In the genomic region with DNA sequence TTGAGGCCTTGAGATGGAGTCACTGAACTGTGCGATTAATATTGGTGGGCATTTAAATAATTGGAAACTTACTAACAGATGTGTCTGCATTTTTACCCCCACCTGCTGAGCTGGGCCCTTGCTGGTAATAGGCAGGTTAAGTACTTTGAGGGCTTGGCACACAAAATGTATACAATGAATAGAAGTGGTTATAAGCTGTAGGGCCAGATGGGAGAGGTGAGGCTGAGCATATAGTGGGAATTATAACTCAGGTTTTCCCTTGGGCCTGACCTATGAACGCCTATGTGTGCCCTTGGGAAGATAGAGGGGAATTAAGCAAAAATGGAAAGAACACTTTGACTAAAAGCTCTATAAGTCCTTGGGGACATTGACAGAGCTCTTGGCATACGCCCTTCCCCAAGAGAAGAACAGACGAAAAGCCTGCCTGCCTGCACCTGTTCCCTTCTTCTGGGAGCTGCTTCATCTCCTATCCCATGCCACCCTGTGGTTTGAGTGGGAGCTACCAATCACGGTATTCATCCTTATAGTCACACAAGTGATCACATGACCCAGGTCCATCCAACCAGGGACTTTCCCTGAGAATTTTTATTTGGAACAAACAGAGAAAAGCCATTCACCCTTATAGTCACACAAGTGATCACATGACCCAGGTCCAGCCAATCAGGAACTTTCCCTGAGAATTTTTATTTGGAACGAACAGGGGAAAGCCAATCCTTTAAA, we compare ENCODE assay signal across 26 cellular contexts.
A peak's percentile ranks its signal among the peaks of the same experiment; 100 is the strongest.
DNase-seq lines count a peak whose midpoint lies in the region; ATAC-seq, FAIRE-seq and TF ChIP-seq lines count a peak whose summit lies in the region.
"Had no signal": no experiment of that assay in that cellular context is flagged by ENCODE, and none has a peak within 500 bp of the region (broad histone marks: within the 10 kb centered on the region; RNA-seq: fewer than 3 reads in every experiment).

No MANE protein-coding gene starts in this region.

- no peaks in the 10 kb centered on the region for H3K79me2 ChIP-seq in HepG2 (ENCODE audit: insufficient read depth, low read length)

- H3K4me3 ChIP-seq in HepG2 (replicated peaks in 1 of 3; ENCODE audit: insufficient read depth in 1 of 3, low read depth in 2 of 3, low read length in 3 of 3) = no peak overlapping the region
- H3K4me3 ChIP-seq: breast epithelium, upper lobe of left lung had no signal

- CTCF ChIA-PET in HepG2 (lab: Yijun Ruan, JAX; ENCODE audit: low intra/inter-chr PET ratio, low total read pairs) = no interaction called here

- TF ChIP-seq POLR2A in HepG2 (IDR thresholded peaks at IDR 0.05; ENCODE audit: insufficient read depth in 1 of 2, low read depth in 2 of 2, low read length in 2 of 2) = no peak
- no peak for TF ChIP-seq POLR2A in GM18505 (IDR thresholded peaks at IDR 0.05; ENCODE audit: borderline replicate concordance, extremely low read depth, insufficient read depth, insufficient read length)

- no peaks in the 10 kb centered on the region for H3K4me1 ChIP-seq in HepG2 (ENCODE audit: insufficient read depth, low read length)
- H3K4me1 ChIP-seq: breast epithelium, upper lobe of left lung had no signal

- no TSS peak for BruUV-seq in HepG2 (replicated peaks; lab: Mats Ljungman, UMichigan)

- H3K9me3 ChIP-seq in HepG2 (ENCODE audit: low read length) = no peaks in the 10 kb centered on the region
- H3K9me3 ChIP-seq: upper lobe of left lung had no signal

- intact Hi-C loops in HepG2 (cut with micrococcal nuclease; ENCODE audit: unreplicated experiment) = no loop called here

- POLR2A ChIA-PET in HepG2 (lab: Yijun Ruan, JAX) = no interaction called here

- H3K9ac ChIP-seq in HepG2 (ENCODE audit: insufficient read depth, low read depth, low read length) = no peak overlapping the region

- 20% methylated on average over 6 of the region's 6 CpGs for WGBS in HepG2 (ENCODE audit: low lambda C conversion rate)

- in situ Hi-C loops in HepG2 (cut with HindIII; ENCODE audit: extremely low pct_ligation_motif_present, low pct_unique_long_range_greater_than_20kb) = no loop called here

- H2AFZ ChIP-seq in HepG2 (ENCODE audit: low read length) = no peak overlapping the region

- peaks cover 2 to 18% of the 10 kb centered on the region in 2 experiments; a peak in 3 of 5 replicates for H3K27me3 ChIP-seq in HepG2 (ENCODE audit: control insufficient read depth in 1 of 2, insufficient read depth in 2 of 2, low read length in 2 of 2)
- H3K27me3 ChIP-seq: upper lobe of left lung had no signal

- TF ChIP-seq CTCF in HepG2 (CRISPR knock-in tag; IDR thresholded peaks at IDR 0.05) = no peak

- H3K27ac ChIP-seq in HepG2 (ENCODE audit: extremely low read length, insufficient read depth, low read length) = no peak overlapping the region
- H3K27ac ChIP-seq: breast epithelium, HL-60, upper lobe of left lung, VCaP had no signal

- no peaks in the 10 kb centered on the region for H3K36me3 ChIP-seq in HepG2 (replicated peaks in 1 of 2; ENCODE audit: control insufficient read depth in 1 of 2, insufficient read depth in 2 of 2, low read length in 2 of 2)
- H3K36me3 ChIP-seq: breast epithelium, upper lobe of left lung had no signal

- no peak overlapping the region for H3K4me2 ChIP-seq in HepG2 (ENCODE audit: low read depth, low read length)

- H4K20me1 ChIP-seq in HepG2 (ENCODE audit: insufficient read depth, low read length) = no peaks in the 10 kb centered on the region

- no peak for FAIRE-seq in HepG2 (lab: Jason Lieb, UNC)
- FAIRE-seq: GM12891 had no signal

- DNase-seq in NCI-H1092 treated with DMSO at 0.1 percent for 48 hours (lab: John Stamatoyannopoulos, UW) (peak; percentile 74), NCI-H1092 (lab: John Stamatoyannopoulos, UW) (no peak), NCI-H1417 (lab: John Stamatoyannopoulos, UW) (peak in 2 of 3 experiments; percentile 45 to 77), NCI-H510A (lab: John Stamatoyannopoulos, UW) (peak; percentile 100), HepG2 (ENCODE audit: low spot score) (no peak), HPDE6-E6E7 (ENCODE audit: extremely low spot score) (no peak)
- DNase-seq: activated CD4-positive, alpha-beta T cell treated with anti-CD3 and anti-CD28 coated beads, Interleukin-2, amount 10 ng/mL, durations not matched to agents 7 days and 5 days; activated CD8-positive, alpha-beta memory T cell treated with anti-CD3 and anti-CD28 coated beads, Interleukin-2, amount 10 ng/mL, durations not matched to agents 7 days and 5 days; activated naive CD4-positive, alpha-beta T cell treated with anti-CD3 and anti-CD28 coated beads, Interleukin-2, amount 10 ng/mL, durations not matched to agents 7 days and 5 days; AML-193; amygdala; effector CD4-positive, alpha-beta T cell; foreskin fibroblast; HCEC 1CT; mesenchymal stem cell; naive B cell; NCI-H146; NCI-H526 treated with DMSO at 0.1 percent for 48 hours; nucleus accumbens had no signal

- no peak for TF ChIP-seq RAD21 in HepG2 (CRISPR knock-in tag; IDR thresholded peaks at IDR 0.05)

- no peak for TF ChIP-seq EP300 in HepG2 (IDR thresholded peaks at IDR 0.05; ENCODE audit: low read depth in 2 of 2, low read length in 2 of 2)
- TF ChIP-seq EP300 in HepG2 (CRISPR knock-in tag; IDR thresholded peaks at IDR 0.05; ENCODE audit: borderline replicate concordance) = no peak

- ATAC-seq in HepG2 (no peak), GM18505 (IDR thresholded peaks at IDR 0.05; ENCODE audit: unreplicated experiment) (no peak), HG02885 (IDR thresholded peaks at IDR 0.05; ENCODE audit: poor library complexity, unreplicated experiment) (no peak)
- ATAC-seq: activated CD8-positive, alpha-beta memory T cell treated with anti-CD3 and anti-CD28 coated beads, Interleukin-2, amount 10 ng/mL, durations not matched to agents 7 days and 5 days had no signal

TF ChIP-seq in HepG2, 621 proteins besides CTCF, POLR2A, EP300 and RAD21:
- TF ChIP-seq RAD51 (IDR thresholded peaks at IDR 0.05; ENCODE audit: borderline replicate concordance) (peak; percentile 26; the same call in 1 of the 2 replicates), ZNF776 (CRISPR knock-in tag; IDR thresholded peaks at IDR 0.05) (no peak)

Comparison
In these comparisons a context has a peak if more than half of its experiments do, and no peak if none do; other contexts are left out.
1. DNase-seq: peak in NCI-H1092 treated with DMSO at 0.1 percent for 48 hours (single experiment), NCI-H1417 (2 of 3) and NCI-H510A (single experiment); none in NCI-H1092 (single experiment), HepG2 (single experiment) and HPDE6-E6E7 (single experiment).